Comparison of ENCODE assay signal across 8 cellular contexts in genomic region chr2:200578778-200579177, GRCh38. TPM values are rescaled to one million over a fixed set of nuclear protein-coding genes. Genes with fewer than 3 reads are reported as not detected.
DNase-seq lines count a peak whose midpoint lies in the region; ATAC-seq, FAIRE-seq and TF ChIP-seq lines count a peak whose summit lies in the region.

No MANE protein-coding gene starts in this region.

- no peaks in the 10 kb centered on the region for H3K4me1 Mint-ChIP-seq in type B pancreatic cell (ENCODE audit: unreplicated experiment)
- peaks cover 18% of the 10 kb centered on the region for H3K4me1 Mint-ChIP-seq in activated T-helper 1 cell treated with anti-CD3 and anti-CD28 coated beads, Interleukin-12 subunit alpha, Interleukin-12 subunit beta, Interleukin-2, Interleukin-4 antibody, amounts not matched to agents 30 ng/mL and 10 ng/mL and 1 ng/mL, durations not matched to agents 14 hours and 24 hours and 36 hours (ENCODE audit: low read depth)

- intact Hi-C loops in activated T-helper 1 cell treated with anti-CD3 and anti-CD28 coated beads, Interleukin-12 subunit alpha, Interleukin-12 subunit beta, Interleukin-2, Interleukin-4 antibody, amounts not matched to agents 30 ng/mL and 10 ng/mL and 1 ng/mL, durations not matched to agents 14 hours and 24 hours and 36 hours (cut with micrococcal nuclease), result loop anchor here (1.0 to 5.0 kb wide), 5 partner anchors 51 to 599 kb away; partner anchors contain the start of genes BZW1, CLK1 and SGO2

- H3K4me3 Mint-ChIP-seq in type B pancreatic cell, result no peak overlapping the region
- no peak overlapping the region for H3K4me3 Mint-ChIP-seq in activated T-helper 1 cell treated with anti-CD3 and anti-CD28 coated beads, Interleukin-12 subunit alpha, Interleukin-12 subunit beta, Interleukin-2, Interleukin-4 antibody, amounts not matched to agents 30 ng/mL and 10 ng/mL and 1 ng/mL, durations not matched to agents 14 hours and 24 hours and 36 hours

- peaks cover 0 to 23% of the 10 kb centered on the region in 2 donors for H3K36me3 Mint-ChIP-seq in activated naive CD4-positive, alpha-beta T cell treated with anti-CD3 and anti-CD28 coated beads, Interleukin-2, amount 50 U/mL, for 72 hours
- peaks cover 20% of the 10 kb centered on the region for H3K36me3 Mint-ChIP-seq in type B pancreatic cell
- H3K36me3 Mint-ChIP-seq in activated T-helper 1 cell treated with anti-CD3 and anti-CD28 coated beads, Interleukin-12 subunit alpha, Interleukin-12 subunit beta, Interleukin-2, Interleukin-4 antibody, amounts not matched to agents 30 ng/mL and 10 ng/mL and 1 ng/mL, durations not matched to agents 14 hours and 24 hours and 36 hours (ENCODE audit: low read depth), result peaks cover 22% of the 10 kb centered on the region

- no peak for DNase-seq in activated naive CD4-positive, alpha-beta T cell treated with anti-CD3 and anti-CD28 coated beads, Interleukin-2, amount 50 U/mL, for 72 hours (ENCODE audit: low spot score in 2 of 2)
- no peak for DNase-seq in activated naive CD4-positive, alpha-beta T cell treated with anti-CD3 and anti-CD28 coated beads, Interleukin-2, amount 50 U/mL, for 16 hours
- DNase-seq in RCC 7860 (ENCODE audit: low spot score), result peak; percentile 38
- DNase-seq in fibroblast of villous mesenchyme (ENCODE audit: low read depth), result peak; percentile 36
- no peak for DNase-seq in type B pancreatic cell (ENCODE audit: extremely low spot score, unreplicated experiment)
- no peak for DNase-seq in islet precursor cell
- no peak for DNase-seq in activated T-helper 1 cell treated with anti-CD3 and anti-CD28 coated beads, Interleukin-12 subunit alpha, Interleukin-12 subunit beta, Interleukin-2, Interleukin-4 antibody, amounts not matched to agents 30 ng/mL and 10 ng/mL and 1 ng/mL, durations not matched to agents 14 hours and 24 hours and 36 hours (ENCODE audit: low spot score)

- no peak overlapping the region for H3K27ac Mint-ChIP-seq in activated naive CD4-positive, alpha-beta T cell treated with anti-CD3 and anti-CD28 coated beads, Interleukin-2, amount 50 U/mL, for 72 hours
- no peak overlapping the region for H3K27ac Mint-ChIP-seq in type B pancreatic cell
- H3K27ac Mint-ChIP-seq in activated T-helper 1 cell treated with anti-CD3 and anti-CD28 coated beads, Interleukin-12 subunit alpha, Interleukin-12 subunit beta, Interleukin-2, Interleukin-4 antibody, amounts not matched to agents 30 ng/mL and 10 ng/mL and 1 ng/mL, durations not matched to agents 14 hours and 24 hours and 36 hours, result no peak overlapping the region

- TF ChIP-seq CTCF in fibroblast of villous mesenchyme (IDR thresholded peaks at IDR 0.05; ENCODE audit: insufficient read depth, low read depth, low read length) (peak; percentile 60), type B pancreatic cell (conservative IDR thresholded peaks at IDR 0.05) (peak; percentile 56)

- FAIRE-seq in RCC 7860 (lab: Jason Lieb, UNC), result peak; percentile 49

- H3K4me3 ChIP-seq in fibroblast of villous mesenchyme (ENCODE audit: low read depth, low read length), result no peak overlapping the region

- no peaks in the 10 kb centered on the region for H3K27me3 Mint-ChIP-seq in type B pancreatic cell
- H3K27me3 Mint-ChIP-seq in activated T-helper 1 cell treated with anti-CD3 and anti-CD28 coated beads, Interleukin-12 subunit alpha, Interleukin-12 subunit beta, Interleukin-2, Interleukin-4 antibody, amounts not matched to agents 30 ng/mL and 10 ng/mL and 1 ng/mL, durations not matched to agents 14 hours and 24 hours and 36 hours (ENCODE audit: insufficient read depth), result no peaks in the 10 kb centered on the region

- H3K9me3 Mint-ChIP-seq in activated naive CD4-positive, alpha-beta T cell treated with anti-CD3 and anti-CD28 coated beads, Interleukin-2, amount 50 U/mL, for 72 hours, result no peaks in the 10 kb centered on the region
- H3K9me3 Mint-ChIP-seq in type B pancreatic cell, result no peaks in the 10 kb centered on the region
- H3K9me3 Mint-ChIP-seq in activated T-helper 1 cell treated with anti-CD3 and anti-CD28 coated beads, Interleukin-12 subunit alpha, Interleukin-12 subunit beta, Interleukin-2, Interleukin-4 antibody, amounts not matched to agents 30 ng/mL and 10 ng/mL and 1 ng/mL, durations not matched to agents 14 hours and 24 hours and 36 hours, result no peaks in the 10 kb centered on the region

- ATAC-seq in activated naive CD4-positive, alpha-beta T cell treated with anti-CD3 and anti-CD28 coated beads, Interleukin-2, amount 50 U/mL, for 72 hours, result peak; percentile 56 to 61
- no peak for ATAC-seq in HG03196 (IDR thresholded peaks at IDR 0.05; ENCODE audit: unreplicated experiment)

RNA-seq across cellular contexts. Expression of gene AOX1, which starts 7.0 kb away (rescaled TPM):
- under 1 TPM; 0.05 to 0.49 TPM for total RNA-seq in activated naive CD4-positive, alpha-beta T cell treated with anti-CD3 and anti-CD28 coated beads, Interleukin-2, amount 50 U/mL, for 72 hours
- total RNA-seq in fibroblast of villous mesenchyme, result 17.7 and 57.4 TPM in 2 replicates
- 6.4 and 10.3 TPM in 2 replicates for total RNA-seq in type B pancreatic cell (ENCODE audit: low replicate concordance)
- total RNA-seq in activated T-helper 1 cell treated with anti-CD3 and anti-CD28 coated beads, Interleukin-12 subunit alpha, Interleukin-12 subunit beta, Interleukin-2, Interleukin-4 antibody, amounts not matched to agents 30 ng/mL and 10 ng/mL and 1 ng/mL, durations not matched to agents 14 hours and 24 hours and 36 hours, result 0.05 TPM in 1 of 2 replicates, not detected in the other

RNA-seq across cellular contexts. Expression of gene SGO2, which starts 52.8 kb away (rescaled TPM):
- total RNA-seq in activated naive CD4-positive, alpha-beta T cell treated with anti-CD3 and anti-CD28 coated beads, Interleukin-2, amount 50 U/mL, for 72 hours, result 10 to 100 TPM; 50.2 to 58.2 TPM
- total RNA-seq in fibroblast of villous mesenchyme (5.8 and 12.1 TPM in 2 replicates), type B pancreatic cell (ENCODE audit: low replicate concordance) (5.5 and 19.9 TPM in 2 replicates)
- 20.5 and 20.9 TPM in 2 replicates for total RNA-seq in activated T-helper 1 cell treated with anti-CD3 and anti-CD28 coated beads, Interleukin-12 subunit alpha, Interleukin-12 subunit beta, Interleukin-2, Interleukin-4 antibody, amounts not matched to agents 30 ng/mL and 10 ng/mL and 1 ng/mL, durations not matched to agents 14 hours and 24 hours and 36 hours

Comparison
In these comparisons a context has a peak if more than half of its experiments do, and no peak if none do; other contexts are left out.
1. DNase-seq: peak in RCC 7860 (single experiment) and fibroblast of villous mesenchyme (single experiment); none in activated naive CD4-positive, alpha-beta T cell treated with anti-CD3 and anti-CD28 coated beads, Interleukin-2, amount 50 U/mL, for 72 hours (0 of 2), activated naive CD4-positive, alpha-beta T cell treated with anti-CD3 and anti-CD28 coated beads, Interleukin-2, amount 50 U/mL, for 16 hours (single experiment), type B pancreatic cell (single experiment), islet precursor cell (single experiment) and activated T-helper 1 cell treated with anti-CD3 and anti-CD28 coated beads, Interleukin-12 subunit alpha, Interleukin-12 subunit beta, Interleukin-2, Interleukin-4 antibody, amounts not matched to agents 30 ng/mL and 10 ng/mL and 1 ng/mL, durations not matched to agents 14 hours and 24 hours and 36 hours (single experiment).